Comparison of ENCODE assay signal across 16 cellular contexts in genomic region chr2:61759718-61760117, GRCh38.
DNase-seq lines count a peak whose midpoint lies in the region; ATAC-seq and TF ChIP-seq lines count a peak whose summit lies in the region.
"Had no signal": no experiment of that assay in that cellular context is flagged by ENCODE, and none has a peak within 500 bp of the region (broad histone marks: within the 10 kb centered on the region; RNA-seq: fewer than 3 reads in every experiment).

No MANE protein-coding gene starts in this region.

- intact Hi-C loops in natural killer cell (cut with micrococcal nuclease), result no loop called here

- H3K36me3 Mint-ChIP-seq in natural killer cell treated with Interleukin-12 subunit alpha and Interleukin-12 subunit beta and Interleukin-15 and Interleukin-18, amount 100 ng/mL, for 72 hours, result no peaks in the 10 kb centered on the region
- no peaks in the 10 kb centered on the region for H3K36me3 Mint-ChIP-seq in natural killer cell
- peaks cover 10% of the 10 kb centered on the region for H3K36me3 Mint-ChIP-seq in activated T-helper 17 cell treated with anti-CD3 and anti-CD28 coated beads, Interleukin-2, amount 50 U/mL, for 72 hours (ENCODE audit: low read depth)

- H3K4me1 Mint-ChIP-seq in natural killer cell treated with Interleukin-12 subunit alpha and Interleukin-12 subunit beta and Interleukin-15 and Interleukin-18, amount 100 ng/mL, for 72 hours (ENCODE audit: low read depth in 2 of 2), result peaks cover 15 to 17% of the 10 kb centered on the region in 2 donors
- H3K4me1 Mint-ChIP-seq in natural killer cell, result peaks cover 12 to 13% of the 10 kb centered on the region in 2 donors
- peaks cover 15% of the 10 kb centered on the region for H3K4me1 Mint-ChIP-seq in activated T-helper 17 cell treated with anti-CD3 and anti-CD28 coated beads, Interleukin-2, amount 50 U/mL, for 72 hours

- H3K27ac Mint-ChIP-seq in natural killer cell treated with Interleukin-12 subunit alpha and Interleukin-12 subunit beta and Interleukin-15 and Interleukin-18, amount 100 ng/mL, for 72 hours, result peak overlapping the region; percentile 18 to 21
- H3K27ac Mint-ChIP-seq in natural killer cell, result no peak overlapping the region
- H3K27ac Mint-ChIP-seq in activated T-helper 17 cell treated with anti-CD3 and anti-CD28 coated beads, Interleukin-2, amount 50 U/mL, for 72 hours, result peak overlapping the region; percentile 64
- H3K27ac Mint-ChIP-seq: naive B cell had no signal

- H3K4me3 ChIP-seq in fibroblast of villous mesenchyme (ENCODE audit: low read depth, low read length), result no peak overlapping the region
- H3K4me3 ChIP-seq: body of pancreas, uterus had no signal

- ATAC-seq in natural killer cell treated with Interleukin-12 subunit alpha and Interleukin-12 subunit beta and Interleukin-15 and Interleukin-18, amount 100 ng/mL, for 72 hours, result no peak
- no peak for ATAC-seq in natural killer cell
- ATAC-seq in activated T-helper 17 cell treated with anti-CD3 and anti-CD28 coated beads, Interleukin-2, amount 50 U/mL, for 72 hours (replicated peaks), result no peak
- ATAC-seq: body of pancreas had no signal

- no peaks in the 10 kb centered on the region for H3K9me3 Mint-ChIP-seq in natural killer cell treated with Interleukin-12 subunit alpha and Interleukin-12 subunit beta and Interleukin-15 and Interleukin-18, amount 100 ng/mL, for 72 hours
- peaks cover 0 to 2% of the 10 kb centered on the region in 2 donors for H3K9me3 Mint-ChIP-seq in natural killer cell
- H3K9me3 Mint-ChIP-seq in activated T-helper 17 cell treated with anti-CD3 and anti-CD28 coated beads, Interleukin-2, amount 50 U/mL, for 72 hours, result no peaks in the 10 kb centered on the region

- peak overlapping the region; percentile 30 for H3K4me3 Mint-ChIP-seq in natural killer cell treated with Interleukin-12 subunit alpha and Interleukin-12 subunit beta and Interleukin-15 and Interleukin-18, amount 100 ng/mL, for 72 hours
- H3K4me3 Mint-ChIP-seq in natural killer cell, result no peak overlapping the region
- peak overlapping the region; percentile 6 for H3K4me3 Mint-ChIP-seq in activated T-helper 17 cell treated with anti-CD3 and anti-CD28 coated beads, Interleukin-2, amount 50 U/mL, for 72 hours

- no peak for DNase-seq in natural killer cell treated with Interleukin-12 subunit alpha and Interleukin-12 subunit beta and Interleukin-15 and Interleukin-18, amount 100 ng/mL, for 72 hours (ENCODE audit: low spot score)
- DNase-seq in natural killer cell, result no peak
- peak; percentile 89 for DNase-seq in fibroblast of villous mesenchyme (ENCODE audit: low read depth)
- peak; percentile 58 for DNase-seq in superior temporal gyrus (ENCODE audit: extremely low spot score)
- no peak for DNase-seq in activated CD4-positive, alpha-beta T cell treated with anti-CD3 and anti-CD28 coated beads, Interleukin-2, amount 50 U/mL, for 4 hours
- DNase-seq in GF-D8 (lab: John Stamatoyannopoulos, UW), result no peak
- no peak for DNase-seq in activated effector memory CD4-positive, alpha-beta T cell treated with anti-CD3 and anti-CD28 coated beads, Interleukin-2, amount 50 U/mL, for 16 hours
- DNase-seq: activated CD8-positive, alpha-beta memory T cell treated with anti-CD3 and anti-CD28 coated beads, Interleukin-2, amount 50 U/mL, for 48 hours; AML-193; body of pancreas; kidney; naive B cell; RPMI8226; stimulated activated CD8-positive, alpha-beta memory T cell treated with anti-CD3 and anti-CD28 coated beads, Interleukin-4, amount 100 ng/mL, for 48 hours; uterus had no signal

- H3K27me3 Mint-ChIP-seq in natural killer cell treated with Interleukin-12 subunit alpha and Interleukin-12 subunit beta and Interleukin-15 and Interleukin-18, amount 100 ng/mL, for 72 hours, result peaks cover 6 to 7% of the 10 kb centered on the region in 2 donors
- peaks cover 0 to 8% of the 10 kb centered on the region in 2 donors for H3K27me3 Mint-ChIP-seq in natural killer cell (ENCODE audit: low read depth in 2 of 2)
- no peaks in the 10 kb centered on the region for H3K27me3 Mint-ChIP-seq in activated T-helper 17 cell treated with anti-CD3 and anti-CD28 coated beads, Interleukin-2, amount 50 U/mL, for 72 hours

- TF ChIP-seq CTCF in natural killer cell (IDR thresholded peaks at IDR 0.05) (no peak), fibroblast of villous mesenchyme (IDR thresholded peaks at IDR 0.05; ENCODE audit: insufficient read depth, low read depth, low read length) (no peak)

Comparison
In these comparisons a context has a peak if more than half of its experiments do, and no peak if none do; other contexts are left out.
1. H3K27ac Mint-ChIP-seq: peak in natural killer cell treated with Interleukin-12 subunit alpha and Interleukin-12 subunit beta and Interleukin-15 and Interleukin-18, amount 100 ng/mL, for 72 hours (2 of 2) and activated T-helper 17 cell treated with anti-CD3 and anti-CD28 coated beads, Interleukin-2, amount 50 U/mL, for 72 hours (single experiment); none in natural killer cell (0 of 2).
2. DNase-seq: peak in fibroblast of villous mesenchyme (single experiment) and superior temporal gyrus (single experiment); none in natural killer cell treated with Interleukin-12 subunit alpha and Interleukin-12 subunit beta and Interleukin-15 and Interleukin-18, amount 100 ng/mL, for 72 hours (single experiment), natural killer cell (single experiment), activated CD4-positive, alpha-beta T cell treated with anti-CD3 and anti-CD28 coated beads, Interleukin-2, amount 50 U/mL, for 4 hours (0 of 2), GF-D8 (single experiment) and activated effector memory CD4-positive, alpha-beta T cell treated with anti-CD3 and anti-CD28 coated beads, Interleukin-2, amount 50 U/mL, for 16 hours (single experiment).